Comparison of ENCODE assay signal across 18 cellular contexts in the genomic region with DNA sequence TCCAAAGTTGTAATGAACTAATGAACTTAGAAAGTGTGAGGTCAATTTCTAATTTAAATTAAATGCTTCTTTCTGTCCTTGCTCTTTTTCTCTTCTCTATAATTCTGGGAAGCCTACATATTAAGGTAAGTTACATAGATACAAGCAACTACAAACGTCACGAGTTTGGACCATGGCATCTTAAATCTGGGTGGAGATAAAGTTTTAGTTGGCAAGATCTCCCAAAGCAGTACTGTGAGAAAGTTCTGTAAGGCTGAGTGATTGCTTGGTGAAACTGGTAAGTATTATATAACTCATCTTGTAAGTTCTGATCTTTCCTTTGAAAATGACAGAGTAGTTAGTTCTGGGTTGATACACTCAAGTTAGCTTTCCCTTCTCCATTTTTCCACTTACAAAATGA.
"Had no signal": no experiment of that assay in that cellular context is flagged by ENCODE, and none has a peak within 500 bp of the region (broad histone marks: within the 10 kb centered on the region; RNA-seq: fewer than 3 reads in every experiment).

No MANE protein-coding gene starts in this region.

- H3K9me3 Mint-ChIP-seq: activated B cell treated with CpG ODN at 0.5 μM for 24 hours; activated T-cell treated with anti-CD3 and anti-CD28 coated beads, Interleukin-2, amount 50 U/mL, for 4 hours; activated T-helper 2 cell treated with anti-CD3 and anti-CD28 coated beads, Interferon-gamma antibody, Interleukin-2, Interleukin-4, amounts not matched to agents 10 μg/mL and 5 μg/mL and 100 μg/mL, durations not matched to agents 14 hours and 24 hours and 36 hours; memory B cell; natural killer cell treated with Interleukin-12 subunit alpha and Interleukin-12 subunit beta and Interleukin-15 and Interleukin-18, amount 100 ng/mL, for 72 hours; stimulated activated naive B cell treated with anti-CD40 and anti-IgM and Interleukin-4, amounts not matched to agents 10 μg/mL and 1 μg/mL and 100 μg/mL, for 72 hours had no signal

- ATAC-seq: activated CD4-positive, alpha-beta T cell treated with anti-CD3 and anti-CD28 coated beads for 36 hours; activated T-cell treated with anti-CD3 and anti-CD28 coated beads, Interleukin-2, amount 50 U/mL, for 4 hours; natural killer cell treated with Interleukin-12 subunit alpha and Interleukin-12 subunit beta and Interleukin-15 and Interleukin-18, amount 100 ng/mL, for 72 hours; stimulated activated naive B cell treated with anti-CD40 and anti-IgM and Interleukin-4, amounts not matched to agents 10 μg/mL and 1 μg/mL and 100 μg/mL, for 72 hours had no signal

- H3K27ac Mint-ChIP-seq: activated B cell treated with CpG ODN at 0.5 μM for 24 hours; activated CD4-positive, alpha-beta T cell treated with anti-CD3 and anti-CD28 coated beads for 36 hours; activated naive CD8-positive, alpha-beta T cell; activated T-helper 2 cell treated with anti-CD3 and anti-CD28 coated beads, Interferon-gamma antibody, Interleukin-2, Interleukin-4, amounts not matched to agents 10 μg/mL and 5 μg/mL and 100 μg/mL, durations not matched to agents 14 hours and 24 hours and 36 hours; memory B cell; natural killer cell treated with Interleukin-12 subunit alpha and Interleukin-12 subunit beta and Interleukin-15 and Interleukin-18, amount 100 ng/mL, for 72 hours had no signal

- H3K27me3 ChIP-seq: adrenal gland, testis had no signal

- DNase-seq: activated B cell treated with CpG ODN at 0.5 μM for 24 hours; activated CD4-positive, alpha-beta T cell treated with anti-CD3 and anti-CD28 coated beads for 36 hours; activated CD4-positive, alpha-beta T cell treated with anti-CD3 and anti-CD28 coated beads, Interleukin-2, amount 50 U/mL, for 4 hours; activated CD8-positive, alpha-beta memory T cell treated with anti-CD3 and anti-CD28 coated beads, Interleukin-2, amount 50 U/mL, for 48 hours; activated naive CD4-positive, alpha-beta T cell; activated T-cell treated with anti-CD3 and anti-CD28 coated beads, Interleukin-2, amount 50 U/mL, for 4 hours; adrenal gland; foreskin melanocyte; posterior cingulate gyrus; stimulated activated CD4-positive, alpha-beta T cell treated with anti-CD3 and anti-CD28 coated beads, Interleukin-2, amount 100 ng/mL, for 48 hours; stimulated activated CD8-positive, alpha-beta memory T cell treated with anti-CD3 and anti-CD28 coated beads, Interleukin-4, amount 100 ng/mL, for 48 hours; stimulated activated naive B cell treated with anti-CD40 and anti-IgM and Interleukin-4, amounts not matched to agents 10 μg/mL and 1 μg/mL and 100 μg/mL, for 72 hours; T-helper 9 cell; testis had no signal

- H3K9me3 ChIP-seq: adrenal gland, testis had no signal

- H3K4me1 Mint-ChIP-seq: activated B cell treated with CpG ODN at 0.5 μM for 24 hours; activated CD4-positive, alpha-beta T cell treated with anti-CD3 and anti-CD28 coated beads for 36 hours; memory B cell; stimulated activated naive B cell treated with anti-CD40 and anti-IgM and Interleukin-4, amounts not matched to agents 10 μg/mL and 1 μg/mL and 100 μg/mL, for 72 hours had no signal

- H3K4me1 ChIP-seq: adrenal gland, testis had no signal

- H3K27ac ChIP-seq: adrenal gland, testis had no signal

- H3K36me3 ChIP-seq: adrenal gland had no signal

- H3K27me3 Mint-ChIP-seq: activated B cell treated with CpG ODN at 0.5 μM for 24 hours; activated naive CD8-positive, alpha-beta T cell; memory B cell; stimulated activated naive B cell treated with anti-CD40 and anti-IgM and Interleukin-4, amounts not matched to agents 10 μg/mL and 1 μg/mL and 100 μg/mL, for 72 hours had no signal

- H3K36me3 Mint-ChIP-seq: activated naive CD8-positive, alpha-beta T cell; natural killer cell treated with Interleukin-12 subunit alpha and Interleukin-12 subunit beta and Interleukin-15 and Interleukin-18, amount 100 ng/mL, for 72 hours had no signal

- H3K4me3 ChIP-seq: adrenal gland, testis had no signal

- H3K4me3 Mint-ChIP-seq: activated B cell treated with CpG ODN at 0.5 μM for 24 hours; activated CD4-positive, alpha-beta T cell treated with anti-CD3 and anti-CD28 coated beads for 36 hours; activated naive CD8-positive, alpha-beta T cell; activated T-cell treated with anti-CD3 and anti-CD28 coated beads, Interleukin-2, amount 50 U/mL, for 4 hours; memory B cell; natural killer cell treated with Interleukin-12 subunit alpha and Interleukin-12 subunit beta and Interleukin-15 and Interleukin-18, amount 100 ng/mL, for 72 hours; stimulated activated naive B cell treated with anti-CD40 and anti-IgM and Interleukin-4, amounts not matched to agents 10 μg/mL and 1 μg/mL and 100 μg/mL, for 72 hours had no signal
